In genomic region chr17:46135126-46135812, GRCh38 we compare ENCODE assay signal across 23 cellular contexts. TPM values are rescaled to one million over a fixed set of nuclear protein-coding genes. Genes with fewer than 3 reads are reported as not detected.
DNase-seq lines count a peak whose midpoint lies in the region; ATAC-seq and TF ChIP-seq lines count a peak whose summit lies in the region.
"Had no signal": no experiment of that assay in that cellular context is flagged by ENCODE, and none has a peak within 500 bp of the region (broad histone marks: within the 10 kb centered on the region; RNA-seq: fewer than 3 reads in every experiment).

No MANE protein-coding gene starts in this region.

- H3K27ac Mint-ChIP-seq in activated naive CD4-positive, alpha-beta T cell treated with anti-CD3 and anti-CD28 coated beads, Interleukin-2, amount 50 U/mL, for 24 hours: peak overlapping the region; percentile 74
- H3K27ac Mint-ChIP-seq in activated naive CD4-positive, alpha-beta T cell treated with anti-CD3 and anti-CD28 coated beads, Interleukin-2, amount 10 ng/mL, durations not matched to agents 7 days and 5 days: no peak overlapping the region

- CTCF ChIA-PET in activated naive CD4-positive, alpha-beta T cell treated with anti-CD3 and anti-CD28 coated beads, Interleukin-2, amount 10 ng/mL, durations not matched to agents 7 days and 5 days (lab: Charles Lee): interaction anchor here (0.6 kb wide), 1 partner anchor 707 kb away, joined by 3 read pairs; no protein-coding TSS in a partner anchor
- CTCF ChIA-PET in GM10248 (lab: Yijun Ruan, JAX) (interaction anchor here (0.7 to 1.5 kb wide), 3 partner anchors 16 to 22 kb away, joined by 3 read pairs; no protein-coding TSS in a partner anchor), PC-3 (lab: Charles Lee) (interaction anchor here (0.6 kb wide), 1 partner anchor 9 kb away, joined by 13 read pairs; no protein-coding TSS in a partner anchor)

- BruUV-seq in PC-3 (replicated peaks; lab: Mats Ljungman, UMichigan): no TSS peak

- no peaks in the 10 kb centered on the region for H3K36me3 ChIP-seq in trophoblast cell (ENCODE audit: control insufficient read depth in 1 of 2, insufficient read depth in 2 of 2, low read length in 2 of 2)
- no peaks in the 10 kb centered on the region for H3K36me3 ChIP-seq in PC-3 (ENCODE audit: low read depth, low read length)
- H3K36me3 ChIP-seq: breast epithelium, neutrophil, thoracic aorta had no signal

- H2BK12ac ChIP-seq in trophoblast cell (ENCODE audit: low read length): no peak overlapping the region

- DNase-seq in activated naive CD4-positive, alpha-beta T cell treated with anti-CD3 and anti-CD28 coated beads, Interleukin-2, amount 10 ng/mL, durations not matched to agents 7 days and 5 days: no peak
- DNase-seq in NB4 (ENCODE audit: low read depth) (peak; percentile 58), choroid plexus epithelial cell (ENCODE audit: low read depth) (peak; percentile 20), trophoblast cell (no peak), GM10248 (ENCODE audit: extremely low spot score) (no peak), PC-3 (no peak), omental fat pad (ENCODE audit: low spot score) (no peak)
- DNase-seq: ACHN; activated T-cell treated with anti-CD3 and anti-CD28 coated beads, Interleukin-2, amount 50 U/mL, for 48 hours; CD4-positive, CD25-positive, alpha-beta regulatory T cell; NCI-H1105 treated with DMSO at 0.1 percent for 48 hours; NCI-H510A; retina; Right ventricle myocardium superior; stimulated activated CD4-positive, alpha-beta T cell treated with anti-CD3 and anti-CD28 coated beads, Interleukin-15, amount 100 ng/mL, for 24 hours; T-cell had no signal

- no peak overlapping the region for H3K4me3 ChIP-seq in NB4 (ENCODE audit: low read depth, low read length)
- H3K4me3 ChIP-seq in choroid plexus epithelial cell (ENCODE audit: low read depth, low read length): no peak overlapping the region
- no peak overlapping the region for H3K4me3 ChIP-seq in trophoblast cell (ENCODE audit: low read depth, low read length)
- H3K4me3 ChIP-seq in PC-3 (ENCODE audit: low read length): no peak overlapping the region
- H3K4me3 ChIP-seq: breast epithelium, thoracic aorta had no signal

- H3K79me2 ChIP-seq in trophoblast cell (ENCODE audit: control insufficient read depth, insufficient read depth, low read length, poor library complexity): peaks cover 22% of the 10 kb centered on the region
- H3K79me2 ChIP-seq in PC-3 (ENCODE audit: low read length): peaks cover 100% of the 10 kb centered on the region

- peaks cover 98% of the 10 kb centered on the region for H3K4me1 Mint-ChIP-seq in activated naive CD4-positive, alpha-beta T cell treated with anti-CD3 and anti-CD28 coated beads, Interleukin-2, amount 50 U/mL, for 24 hours
- peaks cover 72% of the 10 kb centered on the region for H3K4me1 Mint-ChIP-seq in activated naive CD4-positive, alpha-beta T cell treated with anti-CD3 and anti-CD28 coated beads, Interleukin-2, amount 10 ng/mL, durations not matched to agents 7 days and 5 days

- POLR2A ChIA-PET in GM10248 (lab: Yijun Ruan, JAX): no interaction called here
- POLR2A ChIA-PET in PC-3 (lab: Charles Lee; ENCODE audit: unreplicated experiment): no interaction called here

- no peak for TF ChIP-seq POLR2A in NB4 (IDR thresholded peaks at IDR 0.05; ENCODE audit: extremely low read depth, insufficient read length)

- H3F3A ChIP-seq in PC-3 (ENCODE audit: low read length, unreplicated experiment): no peaks in the 10 kb centered on the region

- H4K20me1 ChIP-seq in PC-3 (ENCODE audit: low read length): peaks cover 85% of the 10 kb centered on the region

- no peak overlapping the region for H4K12ac ChIP-seq in trophoblast cell (ENCODE audit: low read depth, low read length)

- H3K9ac ChIP-seq in trophoblast cell (ENCODE audit: low read length): no peak overlapping the region
- no peak overlapping the region for H3K9ac ChIP-seq in PC-3 (ENCODE audit: low read length)

- H3K4me2 ChIP-seq in trophoblast cell (ENCODE audit: low read length): no peak overlapping the region
- no peak overlapping the region for H3K4me2 ChIP-seq in PC-3 (ENCODE audit: low read length)

- H3K27me3 ChIP-seq in trophoblast cell (ENCODE audit: insufficient read depth, low read length): no peaks in the 10 kb centered on the region
- H3K27me3 ChIP-seq in PC-3 (ENCODE audit: low read length): no peaks in the 10 kb centered on the region
- H3K27me3 ChIP-seq: breast epithelium, neutrophil had no signal

- H3K27me3 Mint-ChIP-seq in activated naive CD4-positive, alpha-beta T cell treated with anti-CD3 and anti-CD28 coated beads, Interleukin-2, amount 50 U/mL, for 24 hours: no peaks in the 10 kb centered on the region
- H3K27me3 Mint-ChIP-seq in activated naive CD4-positive, alpha-beta T cell treated with anti-CD3 and anti-CD28 coated beads, Interleukin-2, amount 10 ng/mL, durations not matched to agents 7 days and 5 days: no peaks in the 10 kb centered on the region
- H3K27me3 Mint-ChIP-seq: CD4-positive, CD25-positive, alpha-beta regulatory T cell; IgD-negative memory B cell; T-cell had no signal

- H3K4ac ChIP-seq in trophoblast cell (ENCODE audit: low read depth, low read length): peak overlapping the region; percentile 77

- TF ChIP-seq CTCF in NB4 (IDR thresholded peaks at IDR 0.05; ENCODE audit: low read depth, low read length) (no peak), choroid plexus epithelial cell (conservative IDR thresholded peaks at IDR 0.05; ENCODE audit: low read depth, low read length) (no peak), GM10248 (IDR thresholded peaks at IDR 0.05; ENCODE audit: control extremely low read depth, extremely low read depth, low read depth, missing control alignments) (no peak), PC-3 (conservative IDR thresholded peaks at IDR 0.05; ENCODE audit: low read depth, low read length) (no peak), omental fat pad (IDR thresholded peaks at IDR 0.05) (no peak)

- no peaks in the 10 kb centered on the region for H3K9me2 ChIP-seq in PC-3 (replicated peaks; ENCODE audit: low read length)

- ATAC-seq in PC-3 (no peak), omental fat pad (ENCODE audit: low FRiP score) (no peak)
- ATAC-seq: esophagus mucosa, HCT116, T-cell had no signal

- no peak overlapping the region for H4K8ac ChIP-seq in trophoblast cell (ENCODE audit: low read depth, low read length)

- intact Hi-C loops in PC-3 (cut with micrococcal nuclease): loop anchor here (2.0 kb wide), 1 partner anchor 18 kb away; no protein-coding TSS in a partner anchor

- no peak overlapping the region for H2BK120ac ChIP-seq in trophoblast cell (ENCODE audit: insufficient read depth, low read length, poor library complexity)

- H3K23ac ChIP-seq in trophoblast cell (ENCODE audit: low read length): no peak overlapping the region

- peaks cover 10% of the 10 kb centered on the region for H3K36me3 Mint-ChIP-seq in activated naive CD4-positive, alpha-beta T cell treated with anti-CD3 and anti-CD28 coated beads, Interleukin-2, amount 50 U/mL, for 24 hours
- H3K36me3 Mint-ChIP-seq in activated naive CD4-positive, alpha-beta T cell treated with anti-CD3 and anti-CD28 coated beads, Interleukin-2, amount 10 ng/mL, durations not matched to agents 7 days and 5 days: peaks cover 47% of the 10 kb centered on the region

- H3K27ac ChIP-seq in trophoblast cell (ENCODE audit: low read depth, low read length): no peak overlapping the region
- H3K27ac ChIP-seq in PC-3 (ENCODE audit: low read length): no peak overlapping the region
- H3K27ac ChIP-seq: breast epithelium, neutrophil, thoracic aorta had no signal

- peak overlapping the region; percentile 20 for H3K4me3 Mint-ChIP-seq in activated naive CD4-positive, alpha-beta T cell treated with anti-CD3 and anti-CD28 coated beads, Interleukin-2, amount 50 U/mL, for 24 hours
- no peak overlapping the region for H3K4me3 Mint-ChIP-seq in activated naive CD4-positive, alpha-beta T cell treated with anti-CD3 and anti-CD28 coated beads, Interleukin-2, amount 10 ng/mL, durations not matched to agents 7 days and 5 days
- H3K4me3 Mint-ChIP-seq: IgD-negative memory B cell had no signal

- peaks cover 1% of the 10 kb centered on the region for H3K79me1 ChIP-seq in trophoblast cell (ENCODE audit: low read length)

- no peak overlapping the region for H4K91ac ChIP-seq in trophoblast cell (ENCODE audit: low read depth, low read length)

- H3K9me3 Mint-ChIP-seq in activated naive CD4-positive, alpha-beta T cell treated with anti-CD3 and anti-CD28 coated beads, Interleukin-2, amount 50 U/mL, for 24 hours: no peaks in the 10 kb centered on the region
- no peaks in the 10 kb centered on the region for H3K9me3 Mint-ChIP-seq in activated naive CD4-positive, alpha-beta T cell treated with anti-CD3 and anti-CD28 coated beads, Interleukin-2, amount 10 ng/mL, durations not matched to agents 7 days and 5 days
- H3K9me3 Mint-ChIP-seq: IgD-negative memory B cell, T-cell had no signal

- H3K9me3 ChIP-seq in trophoblast cell (ENCODE audit: insufficient read depth, low read depth, low read length): no peaks in the 10 kb centered on the region
- no peaks in the 10 kb centered on the region for H3K9me3 ChIP-seq in PC-3 (ENCODE audit: low read length)
- H3K9me3 ChIP-seq: breast epithelium, neutrophil, thoracic aorta had no signal

- H3K4me1 ChIP-seq in trophoblast cell (ENCODE audit: control insufficient read depth in 1 of 2, insufficient read depth in 2 of 2, low read length in 2 of 2) (no peaks in the 10 kb centered on the region), PC-3 (ENCODE audit: insufficient read depth, low read length) (peaks cover 19% of the 10 kb centered on the region)

- no peak overlapping the region for H3K14ac ChIP-seq in trophoblast cell (ENCODE audit: low read length)

- H2AFZ ChIP-seq in trophoblast cell (ENCODE audit: insufficient read depth, low read length, poor library complexity): no peak overlapping the region
- H2AFZ ChIP-seq in PC-3 (ENCODE audit: low read length): no peak overlapping the region

- H3K18ac ChIP-seq in trophoblast cell (ENCODE audit: low read length): no peak overlapping the region

- no peak overlapping the region for H2AK5ac ChIP-seq in trophoblast cell (ENCODE audit: low read length)

- no CpG with 5 or more reads among the region's 4 CpGs for WGBS in trophoblast cell (ENCODE audit: extremely low coverage, insufficient coverage, insufficient read length)

- no peak overlapping the region for H2BK5ac ChIP-seq in trophoblast cell (ENCODE audit: low read depth, low read length, poor library complexity)

RNA-seq across cellular contexts. Expression of gene KANSL1, which starts 58.0 kb away (rescaled TPM):
- polyA plus RNA-seq in trophoblast cell (2013): 34.1 and 34.6 TPM in 2 replicates
- total RNA-seq in PC-3 (2014; rRNA removed) (47.6 and 63.2 TPM in 2 replicates), omental fat pad (100 to 1,000 TPM in 1 of 4 donors, 10 to 100 TPM in 3; 48.9 to 109 (median 57.4) TPM)

Comparison
In these comparisons a context has a peak if more than half of its experiments do, and no peak if none do; other contexts are left out.
1. DNase-seq: peak in NB4 (single experiment) and choroid plexus epithelial cell (single experiment); none in activated naive CD4-positive, alpha-beta T cell treated with anti-CD3 and anti-CD28 coated beads, Interleukin-2, amount 10 ng/mL, durations not matched to agents 7 days and 5 days (single experiment), trophoblast cell (0 of 2), GM10248 (single experiment), PC-3 (single experiment) and omental fat pad (single experiment).